Comparison of ENCODE assay signal across 1 cellular context in the genomic region with DNA sequence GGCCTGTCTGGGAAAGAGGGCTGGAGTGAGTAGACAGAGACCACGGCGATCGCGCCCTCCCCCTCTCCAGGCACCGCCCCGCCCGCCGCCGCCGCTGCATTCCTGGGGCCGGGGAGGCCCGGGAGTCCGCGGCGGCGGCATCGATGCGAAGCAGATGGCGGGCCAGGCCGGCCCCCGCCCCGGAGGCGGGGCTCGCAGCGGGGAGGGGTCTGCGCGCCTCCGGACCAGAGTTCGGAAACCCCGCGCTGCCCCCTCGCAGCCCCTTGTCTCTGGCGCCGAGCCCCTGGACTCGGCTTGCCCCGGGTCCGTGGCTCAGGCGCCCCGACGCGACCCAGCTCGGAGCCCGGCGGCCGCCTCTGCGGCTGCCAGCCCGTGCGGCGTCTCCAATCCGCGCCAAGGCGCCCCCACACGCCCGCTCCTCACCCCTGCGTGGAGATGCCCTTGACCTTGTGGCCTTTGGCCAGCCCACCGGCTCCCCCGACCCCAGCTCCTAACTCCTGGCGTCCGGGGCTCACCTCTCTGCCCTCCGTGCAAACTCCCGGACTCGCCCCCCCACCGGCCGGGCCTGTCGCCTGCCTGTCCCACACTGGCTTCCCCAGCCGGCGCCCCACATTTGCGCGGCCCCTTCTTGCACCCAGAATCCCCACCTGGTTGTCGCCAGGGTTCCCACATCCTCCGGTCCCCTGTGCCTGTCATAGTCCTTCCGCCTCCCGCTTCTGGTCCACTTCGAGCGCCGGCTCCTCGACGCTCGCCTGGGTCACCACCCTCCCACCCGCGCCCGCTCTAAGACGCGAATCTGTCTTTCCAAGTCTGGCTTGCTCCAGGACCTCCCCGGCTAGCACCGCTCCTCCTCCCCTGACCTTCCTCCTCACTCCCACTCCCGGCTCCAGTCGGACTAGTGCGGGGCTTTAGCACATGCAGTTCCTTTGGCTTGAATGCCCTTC.
TF ChIP-seq lines count a peak whose summit lies in the region.

No MANE protein-coding gene starts in this region.

TF ChIP-seq in IMR-90, 13 proteins besides CTCF, POLR2A, EP300 and RAD21 (continued from another document):
- TF ChIP-seq, protein P1, sequence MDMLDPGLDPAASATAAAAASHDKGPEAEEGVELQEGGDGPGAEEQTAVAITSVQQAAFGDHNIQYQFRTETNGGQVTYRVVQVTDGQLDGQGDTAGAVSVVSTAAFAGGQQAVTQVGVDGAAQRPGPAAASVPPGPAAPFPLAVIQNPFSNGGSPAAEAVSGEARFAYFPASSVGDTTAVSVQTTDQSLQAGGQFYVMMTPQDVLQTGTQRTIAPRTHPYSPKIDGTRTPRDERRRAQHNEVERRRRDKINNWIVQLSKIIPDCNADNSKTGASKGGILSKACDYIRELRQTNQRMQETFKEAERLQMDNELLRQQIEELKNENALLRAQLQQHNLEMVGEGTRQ (IDR thresholded peaks at IDR 0.05; ENCODE audit: low read depth, low read length): no peak
- TF ChIP-seq RFX5 (IDR thresholded peaks at IDR 0.05; ENCODE audit: low read depth, low read length): no peak
- no peak for TF ChIP-seq BHLHE40 (IDR thresholded peaks at IDR 0.05; ENCODE audit: low read depth, low read length)
